Comparison of ENCODE assay signal across 16 cellular contexts in genomic region chr7:80940539-80941205, GRCh38. TPM values are rescaled to one million over a fixed set of nuclear protein-coding genes. Genes with fewer than 3 reads are reported as not detected.
A peak's percentile ranks its signal among the peaks of the same experiment; 100 is the strongest.
DNase-seq lines count a peak whose midpoint lies in the region; ATAC-seq and TF ChIP-seq lines count a peak whose summit lies in the region.
"Had no signal": no experiment of that assay in that cellular context is flagged by ENCODE, and none has a peak within 500 bp of the region (broad histone marks: within the 10 kb centered on the region; RNA-seq: fewer than 3 reads in every experiment).

No MANE protein-coding gene starts in this region.

- TF ChIP-seq CTCF in GM13976 (IDR thresholded peaks at IDR 0.05; ENCODE audit: borderline replicate concordance, control extremely low read depth, extremely low read depth, insufficient read depth, missing control alignments) = no peak

- H3K4me1 ChIP-seq in SJSA1 (replicated peaks) = peaks cover 9% of the 10 kb centered on the region
- H3K4me1 ChIP-seq: HAP-1 had no signal

- H3K36me3 Mint-ChIP-seq in activated CD8-positive, alpha-beta memory T cell treated with anti-CD3 and anti-CD28 coated beads, Interleukin-2, amount 10 ng/mL, durations not matched to agents 7 days and 5 days = no peaks in the 10 kb centered on the region

- H3K9me3 Mint-ChIP-seq in activated CD8-positive, alpha-beta memory T cell treated with anti-CD3 and anti-CD28 coated beads, Interleukin-2, amount 10 ng/mL, durations not matched to agents 7 days and 5 days (ENCODE audit: low read depth) = peaks cover 3% of the 10 kb centered on the region
- H3K9me3 Mint-ChIP-seq: activated B cell treated with CpG ODN at 0.5 μM for 24 hours, nephron progenitor cell had no signal

- no peak overlapping the region for H3K27ac Mint-ChIP-seq in activated CD8-positive, alpha-beta memory T cell treated with anti-CD3 and anti-CD28 coated beads, Interleukin-2, amount 10 ng/mL, durations not matched to agents 7 days and 5 days
- H3K27ac Mint-ChIP-seq: activated B cell treated with CpG ODN at 0.5 μM for 24 hours; CD4-positive, alpha-beta T cell; nephron progenitor cell had no signal

- DNase-seq in EL (peak; percentile 18), SJSA1 (ENCODE audit: low read depth in 1 of 2, low spot score in 2 of 2) (no peak), glomerular visceral epithelial cell (ENCODE audit: extremely low spot score) (peak; percentile 55), GM13976 (ENCODE audit: low spot score) (no peak)
- no peak for DNase-seq in activated naive CD4-positive, alpha-beta T cell treated with Interleukin-2 at 50 U/mL for 16 hours
- no peak for DNase-seq in activated CD8-positive, alpha-beta memory T cell treated with anti-CD3 and anti-CD28 coated beads, Interleukin-2, amount 10 ng/mL, durations not matched to agents 7 days and 5 days
- DNase-seq: activated B cell treated with CpG ODN at 0.5 μM for 24 hours; activated T-cell treated with anti-CD3 and anti-CD28 coated beads, Interleukin-2, amount 50 U/mL, for 48 hours; CD4-positive, alpha-beta T cell; NCI-H1105 treated with DMSO at 0.1 percent for 48 hours; NCI-H69; nephron progenitor cell; stimulated activated CD4-positive, alpha-beta T cell treated with anti-CD3 and anti-CD28 coated beads, Interleukin-15, amount 100 ng/mL, for 24 hours had no signal

- H3K36me3 ChIP-seq in SJSA1 = no peaks in the 10 kb centered on the region
- H3K36me3 ChIP-seq: HAP-1 had no signal

- no peak overlapping the region for H3K4me3 Mint-ChIP-seq in activated CD8-positive, alpha-beta memory T cell treated with anti-CD3 and anti-CD28 coated beads, Interleukin-2, amount 10 ng/mL, durations not matched to agents 7 days and 5 days
- H3K4me3 Mint-ChIP-seq: activated B cell treated with CpG ODN at 0.5 μM for 24 hours; CD4-positive, alpha-beta T cell; nephron progenitor cell had no signal

- peaks cover 6% of the 10 kb centered on the region for H3K9me3 ChIP-seq in SJSA1 (replicated peaks)
- H3K9me3 ChIP-seq: HAP-1 had no signal

- CTCF ChIA-PET in activated CD8-positive, alpha-beta memory T cell treated with anti-CD3 and anti-CD28 coated beads, Interleukin-2, amount 10 ng/mL, durations not matched to agents 7 days and 5 days (lab: Charles Lee) = no interaction called here

- in situ Hi-C loops in GM13976 (cut with MboI; ENCODE audit: low sequenced_read_pairs, unreplicated experiment) = no loop called here

- no peak for ATAC-seq in activated CD8-positive, alpha-beta memory T cell treated with anti-CD3 and anti-CD28 coated beads, Interleukin-2, amount 10 ng/mL, durations not matched to agents 7 days and 5 days
- ATAC-seq in GM19463 (IDR thresholded peaks at IDR 0.05; ENCODE audit: unreplicated experiment) = no peak

- H3K27ac ChIP-seq in SJSA1 (peak overlapping the region; percentile 4; the same call in 1 of the 2 replicates), skin epidermis (peak overlapping the region in 15 of 21 experiments; percentile 5 to 80 (median 60))

- H3K4me3 ChIP-seq in SJSA1 (no peak overlapping the region), skin epidermis (no peak overlapping the region)
- H3K4me3 ChIP-seq: HAP-1 had no signal

- no peaks in the 10 kb centered on the region for H3K27me3 Mint-ChIP-seq in activated CD8-positive, alpha-beta memory T cell treated with anti-CD3 and anti-CD28 coated beads, Interleukin-2, amount 10 ng/mL, durations not matched to agents 7 days and 5 days
- H3K27me3 Mint-ChIP-seq: activated B cell treated with CpG ODN at 0.5 μM for 24 hours; CD4-positive, alpha-beta T cell had no signal

- H3K27me3 ChIP-seq in SJSA1 (replicated peaks) = no peaks in the 10 kb centered on the region

- H3K4me1 Mint-ChIP-seq in activated CD8-positive, alpha-beta memory T cell treated with anti-CD3 and anti-CD28 coated beads, Interleukin-2, amount 10 ng/mL, durations not matched to agents 7 days and 5 days = no peaks in the 10 kb centered on the region
- H3K4me1 Mint-ChIP-seq: activated B cell treated with CpG ODN at 0.5 μM for 24 hours had no signal

RNA-seq across cellular contexts. Expression of gene SEMA3C, which starts 21.8 kb away (rescaled TPM):
- 14.9 and 28.6 TPM in 2 replicates for total RNA-seq in SJSA1 (2014; rRNA removed; shearing (Covaris generic))
- not detected for total RNA-seq in activated CD8-positive, alpha-beta memory T cell treated with anti-CD3 and anti-CD28 coated beads, Interleukin-2, amount 10 ng/mL, durations not matched to agents 7 days and 5 days
- total RNA-seq: activated B cell treated with CpG ODN at 0.5 μM for 24 hours had no signal

Comparison
In these comparisons a context has a peak if more than half of its experiments do, and no peak if none do; other contexts are left out.
1. DNase-seq: peak in EL (single experiment) and glomerular visceral epithelial cell (single experiment); none in SJSA1 (0 of 2), GM13976 (single experiment), activated naive CD4-positive, alpha-beta T cell treated with Interleukin-2 at 50 U/mL for 16 hours (single experiment) and activated CD8-positive, alpha-beta memory T cell treated with anti-CD3 and anti-CD28 coated beads, Interleukin-2, amount 10 ng/mL, durations not matched to agents 7 days and 5 days (single experiment).
2. RNA of gene SEMA3C, which starts 21.8 kb away (total RNA-seq): 14.9 to 28.6 TPM in SJSA1; not detected in activated CD8-positive, alpha-beta memory T cell treated with anti-CD3 and anti-CD28 coated beads, Interleukin-2, amount 10 ng/mL, durations not matched to agents 7 days and 5 days; every median in the first group is over 10 times any median in the second.